1 cellular context compared by ENCODE assay signal in genomic region chr11:68891356-68891948, GRCh38.
TF ChIP-seq lines count a peak whose summit lies in the region.

No MANE protein-coding gene starts in this region.

TF ChIP-seq in endothelial cell of umbilical vein, 7 proteins besides CTCF, POLR2A, EP300 and RAD21:
- TF ChIP-seq POLR2AphosphoS5 (IDR thresholded peaks at IDR 0.05; ENCODE audit: insufficient read depth, low read depth, low read length): no peak
- no peak for TF ChIP-seq EZH2 (IDR thresholded peaks at IDR 0.05; ENCODE audit: borderline replicate concordance, low read depth, low read length, severe bottlenecking)
- TF ChIP-seq MYC (IDR thresholded peaks at IDR 0.05; ENCODE audit: low read depth, low read length): no peak
- no peak for TF ChIP-seq MAX (IDR thresholded peaks at IDR 0.05; ENCODE audit: insufficient read depth, insufficient read length)
- TF ChIP-seq FOS (IDR thresholded peaks at IDR 0.05; ENCODE audit: borderline replicate concordance, insufficient read depth, low read length): no peak
- TF ChIP-seq GATA2 (IDR thresholded peaks at IDR 0.05; ENCODE audit: insufficient read depth, insufficient read length, low read depth, low read length): no peak
- TF ChIP-seq JUN (IDR thresholded peaks at IDR 0.05; ENCODE audit: borderline replicate concordance, insufficient read depth, insufficient read length, low read depth): no peak
